In genomic region chr20:60060593-60060992, GRCh38 we compare ENCODE assay signal across 1 cellular context.
TF ChIP-seq lines count a peak whose summit lies in the region.

No MANE protein-coding gene starts in this region.

TF ChIP-seq in SK-N-SH, 30 proteins besides CTCF, POLR2A, EP300 and RAD21 (continued from another document):
- TF ChIP-seq CHD2 (IDR thresholded peaks at IDR 0.05; ENCODE audit: low read length, partially characterized antibody) (no peak), PBX3 (IDR thresholded peaks at IDR 0.05) (no peak), NRF1 (IDR thresholded peaks at IDR 0.05; ENCODE audit: low read depth, low read length) (no peak), MEF2A (IDR thresholded peaks at IDR 0.05; ENCODE audit: borderline replicate concordance, low read depth) (no peak)
- TF ChIP-seq, protein P1, sequence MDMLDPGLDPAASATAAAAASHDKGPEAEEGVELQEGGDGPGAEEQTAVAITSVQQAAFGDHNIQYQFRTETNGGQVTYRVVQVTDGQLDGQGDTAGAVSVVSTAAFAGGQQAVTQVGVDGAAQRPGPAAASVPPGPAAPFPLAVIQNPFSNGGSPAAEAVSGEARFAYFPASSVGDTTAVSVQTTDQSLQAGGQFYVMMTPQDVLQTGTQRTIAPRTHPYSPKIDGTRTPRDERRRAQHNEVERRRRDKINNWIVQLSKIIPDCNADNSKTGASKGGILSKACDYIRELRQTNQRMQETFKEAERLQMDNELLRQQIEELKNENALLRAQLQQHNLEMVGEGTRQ (IDR thresholded peaks at IDR 0.05; ENCODE audit: borderline replicate concordance, low read depth, low read length) = no peak
